ENCODE assay signal across 13 cellular contexts in genomic region chr2:232568161-232568560, GRCh38. TPM values are rescaled to one million over a fixed set of nuclear protein-coding genes. Genes with fewer than 3 reads are reported as not detected.
DNase-seq lines count a peak whose midpoint lies in the region; ATAC-seq and TF ChIP-seq lines count a peak whose summit lies in the region.
"Had no signal": no experiment of that assay in that cellular context is flagged by ENCODE, and none has a peak within 500 bp of the region (broad histone marks: within the 10 kb centered on the region; RNA-seq: fewer than 3 reads in every experiment).

No MANE protein-coding gene starts in this region.

- intact Hi-C loops in sciatic nerve (cut with DNase I): no loop called here

- no peak overlapping the region for H3K27ac Mint-ChIP-seq in T-helper 2 cell treated with Interferon-gamma antibody and Interleukin-4, amounts not matched to agents 5 μg/mL and 100 μg/mL, for 36 hours
- H3K27ac Mint-ChIP-seq: activated naive CD4-positive, alpha-beta T cell treated with anti-CD3 and anti-CD28 coated beads for 36 hours had no signal

- no peaks in the 10 kb centered on the region for H3K9me3 Mint-ChIP-seq in T-helper 2 cell treated with Interferon-gamma antibody and Interleukin-4, amounts not matched to agents 5 μg/mL and 100 μg/mL, for 36 hours
- H3K9me3 Mint-ChIP-seq: activated naive CD4-positive, alpha-beta T cell treated with anti-CD3 and anti-CD28 coated beads for 36 hours had no signal

- no peaks in the 10 kb centered on the region for H3K27me3 Mint-ChIP-seq in T-helper 2 cell treated with Interferon-gamma antibody and Interleukin-4, amounts not matched to agents 5 μg/mL and 100 μg/mL, for 36 hours (ENCODE audit: low read depth)

- DNase-seq in AG20443 (ENCODE audit: low spot score): peak; percentile 93
- peak in 68 of 76 experiments; percentile 9 to 77 (median 44) for DNase-seq in HUDEP-2 (lab: John Stamatoyannopoulos, UW; ENCODE audit: unreplicated experiment in 76 of 76)
- DNase-seq in astrocyte of the hippocampus (ENCODE audit: low read depth, low spot score): peak; percentile 92
- peak; percentile 69 for DNase-seq in iris pigment epithelial cell (ENCODE audit: low read depth)
- DNase-seq in T-helper 2 cell treated with Interferon-gamma antibody and Interleukin-4, amounts not matched to agents 5 μg/mL and 100 μg/mL, for 36 hours (ENCODE audit: low spot score): no peak
- no peak for DNase-seq in GM20000 (ENCODE audit: low spot score)
- no peak for DNase-seq in activated CD4-positive, CD25-positive, alpha-beta regulatory T cell (lab: John Stamatoyannopoulos, UW)
- DNase-seq in sciatic nerve (ENCODE audit: low spot score): no peak
- DNase-seq: activated naive CD4-positive, alpha-beta T cell treated with anti-CD3 and anti-CD28 coated beads for 36 hours; DND-41; glutamatergic neuron; NCI-H526 treated with DMSO at 0.1 percent for 48 hours had no signal

- H3K4me1 Mint-ChIP-seq in T-helper 2 cell treated with Interferon-gamma antibody and Interleukin-4, amounts not matched to agents 5 μg/mL and 100 μg/mL, for 36 hours (ENCODE audit: low read depth): peaks cover 5% of the 10 kb centered on the region

- ATAC-seq in sciatic nerve: no peak

- no peak overlapping the region for H3K4me3 Mint-ChIP-seq in T-helper 2 cell treated with Interferon-gamma antibody and Interleukin-4, amounts not matched to agents 5 μg/mL and 100 μg/mL, for 36 hours
- H3K4me3 Mint-ChIP-seq: activated naive CD4-positive, alpha-beta T cell treated with anti-CD3 and anti-CD28 coated beads for 36 hours had no signal

- TF ChIP-seq CTCF in GM20000 (IDR thresholded peaks at IDR 0.05; ENCODE audit: extremely low read depth, missing control alignments): no peak

- H3K36me3 Mint-ChIP-seq in T-helper 2 cell treated with Interferon-gamma antibody and Interleukin-4, amounts not matched to agents 5 μg/mL and 100 μg/mL, for 36 hours (ENCODE audit: low read depth): peaks cover 57% of the 10 kb centered on the region

RNA-seq across cellular contexts. Expression of gene EIF4E2, which starts 17.7 kb away (rescaled TPM):
- 41.0 TPM for total RNA-seq in sciatic nerve

RNA-seq across cellular contexts. Expression of gene TIGD1, which starts 17.8 kb away (rescaled TPM):
- 4.5 TPM for total RNA-seq in sciatic nerve

RNA-seq across cellular contexts. Expression of gene CHRNG, which starts 28.7 kb away (rescaled TPM):
- not detected for total RNA-seq in sciatic nerve
- total RNA-seq: activated naive CD4-positive, alpha-beta T cell treated with anti-CD3 and anti-CD28 coated beads for 36 hours; upper lobe of left lung had no signal

RNA-seq across cellular contexts. Expression of gene CHRND, which starts 42.2 kb away (rescaled TPM):
- not detected for total RNA-seq in sciatic nerve
- total RNA-seq: activated naive CD4-positive, alpha-beta T cell treated with anti-CD3 and anti-CD28 coated beads for 36 hours; upper lobe of left lung had no signal

RNA-seq across cellular contexts. Expression of gene PRSS56, which starts 48.0 kb away (rescaled TPM):
- total RNA-seq in sciatic nerve: not detected
- total RNA-seq: activated naive CD4-positive, alpha-beta T cell treated with anti-CD3 and anti-CD28 coated beads for 36 hours; upper lobe of left lung had no signal

Comparison
In these comparisons a context has a peak if more than half of its experiments do, and no peak if none do; other contexts are left out.
1. DNase-seq: peak in AG20443 (single experiment), HUDEP-2 (68 of 76), astrocyte of the hippocampus (single experiment) and iris pigment epithelial cell (single experiment); none in T-helper 2 cell treated with Interferon-gamma antibody and Interleukin-4, amounts not matched to agents 5 μg/mL and 100 μg/mL, for 36 hours (single experiment), GM20000 (single experiment), activated CD4-positive, CD25-positive, alpha-beta regulatory T cell (0 of 4) and sciatic nerve (single experiment).